20 cellular contexts compared by ENCODE assay signal in genomic region chr17:63824362-63824761, GRCh38. TPM values are rescaled to one million over a fixed set of nuclear protein-coding genes. Genes with fewer than 3 reads are reported as not detected.
A peak's percentile ranks its signal among the peaks of the same experiment; 100 is the strongest.
DNase-seq lines count a peak whose midpoint lies in the region; ATAC-seq and TF ChIP-seq lines count a peak whose summit lies in the region.
"Had no signal": no experiment of that assay in that cellular context is flagged by ENCODE, and none has a peak within 500 bp of the region (broad histone marks: within the 10 kb centered on the region; RNA-seq: fewer than 3 reads in every experiment).

No MANE protein-coding gene starts in this region.

- peak overlapping the region; percentile 11 for H3K27ac ChIP-seq in lower lobe of right lung
- H3K27ac ChIP-seq: brain microvascular endothelial cell, PC-9, uterus had no signal

- no peaks in the 10 kb centered on the region for H3K9me3 Mint-ChIP-seq in activated naive CD4-positive, alpha-beta T cell treated with anti-CD3 and anti-CD28 coated beads for 36 hours
- H3K9me3 Mint-ChIP-seq in activated CD4-positive, alpha-beta memory T cell treated with anti-CD3 and anti-CD28 coated beads, Interleukin-2, amount 10 ng/mL, durations not matched to agents 7 days and 5 days: no peaks in the 10 kb centered on the region
- no peaks in the 10 kb centered on the region for H3K9me3 Mint-ChIP-seq in stimulated activated memory B cell treated with anti-CD40 and anti-IgM and Interleukin-4, amounts not matched to agents 10 μg/mL and 1 μg/mL and 100 μg/mL, for 72 hours
- H3K9me3 Mint-ChIP-seq: stimulated activated naive CD8-positive, alpha-beta T cell treated with anti-CD3 and anti-CD28 coated beads, Interleukin-15, amount 100 ng/mL, for 72 hours had no signal

- no peak overlapping the region for H3K4me3 ChIP-seq in lower lobe of right lung
- H3K4me3 ChIP-seq: PC-9, uterus had no signal

- H3K27me3 Mint-ChIP-seq in activated naive CD4-positive, alpha-beta T cell treated with anti-CD3 and anti-CD28 coated beads for 36 hours (ENCODE audit: low read depth): no peaks in the 10 kb centered on the region
- H3K27me3 Mint-ChIP-seq in activated CD4-positive, alpha-beta memory T cell treated with anti-CD3 and anti-CD28 coated beads, Interleukin-2, amount 10 ng/mL, durations not matched to agents 7 days and 5 days: no peaks in the 10 kb centered on the region
- H3K27me3 Mint-ChIP-seq in stimulated activated memory B cell treated with anti-CD40 and anti-IgM and Interleukin-4, amounts not matched to agents 10 μg/mL and 1 μg/mL and 100 μg/mL, for 72 hours: no peaks in the 10 kb centered on the region
- H3K27me3 Mint-ChIP-seq: stimulated activated naive CD8-positive, alpha-beta T cell treated with anti-CD3 and anti-CD28 coated beads, Interleukin-15, amount 100 ng/mL, for 72 hours had no signal

- H3K36me3 ChIP-seq in lower lobe of right lung: peaks cover 71% of the 10 kb centered on the region
- H3K36me3 ChIP-seq: uterus had no signal

- H3K4me3 Mint-ChIP-seq in activated naive CD4-positive, alpha-beta T cell treated with anti-CD3 and anti-CD28 coated beads for 36 hours: no peak overlapping the region
- no peak overlapping the region for H3K4me3 Mint-ChIP-seq in activated CD4-positive, alpha-beta memory T cell treated with anti-CD3 and anti-CD28 coated beads, Interleukin-2, amount 10 ng/mL, durations not matched to agents 7 days and 5 days
- no peak overlapping the region for H3K4me3 Mint-ChIP-seq in stimulated activated memory B cell treated with anti-CD40 and anti-IgM and Interleukin-4, amounts not matched to agents 10 μg/mL and 1 μg/mL and 100 μg/mL, for 72 hours

- H3K9me3 ChIP-seq in lower lobe of right lung: no peaks in the 10 kb centered on the region
- H3K9me3 ChIP-seq: uterus had no signal

- H3K27me3 ChIP-seq in lower lobe of right lung (ENCODE audit: low read depth): no peaks in the 10 kb centered on the region
- H3K27me3 ChIP-seq: brain microvascular endothelial cell, uterus had no signal

- no peak for DNase-seq in activated naive CD4-positive, alpha-beta T cell treated with anti-CD3 and anti-CD28 coated beads for 36 hours
- DNase-seq in activated naive CD4-positive, alpha-beta T cell treated with Interleukin-2 at 50 U/mL for 16 hours: no peak
- no peak for DNase-seq in activated CD4-positive, alpha-beta memory T cell treated with anti-CD3 and anti-CD28 coated beads, Interleukin-2, amount 10 ng/mL, durations not matched to agents 7 days and 5 days
- no peak for DNase-seq in lower lobe of right lung
- no peak for DNase-seq in anterior cingulate cortex (lab: John Stamatoyannopoulos, UW)
- DNase-seq in NOMO-1 treated with DMSO at 0.1 percent for 48 hours (lab: John Stamatoyannopoulos, UW; ENCODE audit: unreplicated experiment): no peak
- DNase-seq in ureter (ENCODE audit: low spot score): no peak
- DNase-seq: activated effector memory CD4-positive, alpha-beta T cell treated with Interleukin-2 at 50 U/mL for 16 hours; brain microvascular endothelial cell; Kasumi-1; left ventricle myocardium superior; NCI-H82; PC-9; stimulated activated naive CD8-positive, alpha-beta T cell treated with anti-CD3 and anti-CD28 coated beads, Interleukin-15, amount 100 ng/mL, for 72 hours; uterus had no signal

- peak overlapping the region; percentile 71 for H3K27ac Mint-ChIP-seq in activated naive CD4-positive, alpha-beta T cell treated with anti-CD3 and anti-CD28 coated beads for 36 hours
- H3K27ac Mint-ChIP-seq in activated CD4-positive, alpha-beta memory T cell treated with anti-CD3 and anti-CD28 coated beads, Interleukin-2, amount 10 ng/mL, durations not matched to agents 7 days and 5 days: peak overlapping the region; percentile 8
- H3K27ac Mint-ChIP-seq in stimulated activated memory B cell treated with anti-CD40 and anti-IgM and Interleukin-4, amounts not matched to agents 10 μg/mL and 1 μg/mL and 100 μg/mL, for 72 hours: peak overlapping the region; percentile 41

- peaks cover 60% of the 10 kb centered on the region for H3K4me1 Mint-ChIP-seq in activated naive CD4-positive, alpha-beta T cell treated with anti-CD3 and anti-CD28 coated beads for 36 hours (ENCODE audit: low read depth)
- peaks cover 65% of the 10 kb centered on the region for H3K4me1 Mint-ChIP-seq in activated CD4-positive, alpha-beta memory T cell treated with anti-CD3 and anti-CD28 coated beads, Interleukin-2, amount 10 ng/mL, durations not matched to agents 7 days and 5 days
- peaks cover 65% of the 10 kb centered on the region for H3K4me1 Mint-ChIP-seq in stimulated activated memory B cell treated with anti-CD40 and anti-IgM and Interleukin-4, amounts not matched to agents 10 μg/mL and 1 μg/mL and 100 μg/mL, for 72 hours

- intact Hi-C loops in activated naive CD4-positive, alpha-beta T cell treated with anti-CD3 and anti-CD28 coated beads for 36 hours (cut with micrococcal nuclease): no loop called here
- intact Hi-C loops in lower lobe of right lung (cut with DNase I): no loop called here

- CTCF ChIA-PET in activated naive CD4-positive, alpha-beta T cell treated with anti-CD3 and anti-CD28 coated beads for 36 hours (lab: Charles Lee): interaction anchor here (0.7 to 1.3 kb wide), 3 partner anchors 10 to 126 kb away, joined by 3 to 5 read pairs (median 3); no protein-coding TSS in a partner anchor
- CTCF ChIA-PET in activated CD4-positive, alpha-beta memory T cell treated with anti-CD3 and anti-CD28 coated beads, Interleukin-2, amount 10 ng/mL, durations not matched to agents 7 days and 5 days (lab: Charles Lee): interaction anchor here (0.6 to 1.8 kb wide), 3 partner anchors 11 to 48 kb away, joined by 3 to 5 read pairs (median 3); no protein-coding TSS in a partner anchor

- H3K36me3 Mint-ChIP-seq in activated naive CD4-positive, alpha-beta T cell treated with anti-CD3 and anti-CD28 coated beads for 36 hours (ENCODE audit: low read depth): peaks cover 68% of the 10 kb centered on the region
- peaks cover 90% of the 10 kb centered on the region for H3K36me3 Mint-ChIP-seq in activated CD4-positive, alpha-beta memory T cell treated with anti-CD3 and anti-CD28 coated beads, Interleukin-2, amount 10 ng/mL, durations not matched to agents 7 days and 5 days (ENCODE audit: low read depth)
- peaks cover 48% of the 10 kb centered on the region for H3K36me3 Mint-ChIP-seq in stimulated activated memory B cell treated with anti-CD40 and anti-IgM and Interleukin-4, amounts not matched to agents 10 μg/mL and 1 μg/mL and 100 μg/mL, for 72 hours

- no peak for TF ChIP-seq CTCF in lower lobe of right lung (IDR thresholded peaks at IDR 0.05)

- no peak for ATAC-seq in lower lobe of right lung
- ATAC-seq in stimulated activated memory B cell treated with anti-CD40 and anti-IgM and Interleukin-4, amounts not matched to agents 10 μg/mL and 1 μg/mL and 100 μg/mL, for 72 hours: no peak
- ATAC-seq: esophagus mucosa; left ventricle myocardium superior; stimulated activated naive CD8-positive, alpha-beta T cell treated with anti-CD3 and anti-CD28 coated beads, Interleukin-15, amount 100 ng/mL, for 72 hours had no signal

- POLR2A ChIA-PET in activated CD4-positive, alpha-beta memory T cell treated with anti-CD3 and anti-CD28 coated beads, Interleukin-2, amount 10 ng/mL, durations not matched to agents 7 days and 5 days (lab: Charles Lee): interaction anchor here (1.3 to 2.7 kb wide), 5 partner anchors 11 to 123 kb away, joined by 3 to 12 read pairs (median 8); partner anchors contain the start of genes CCDC47, DDX42 and LIMD2

- H3K4me1 ChIP-seq in lower lobe of right lung: peaks cover 28% of the 10 kb centered on the region

RNA-seq across cellular contexts. Expression of gene PSMC5, which starts 2.9 kb away (rescaled TPM):
- 100 to 1,000 TPM; 144 to 154 TPM for total RNA-seq in activated naive CD4-positive, alpha-beta T cell treated with anti-CD3 and anti-CD28 coated beads for 36 hours
- total RNA-seq in activated CD4-positive, alpha-beta memory T cell treated with anti-CD3 and anti-CD28 coated beads, Interleukin-2, amount 10 ng/mL, durations not matched to agents 7 days and 5 days: 100 to 1,000 TPM; 152 to 162 TPM
- total RNA-seq in lower lobe of right lung: 98.6 TPM
- total RNA-seq in ureter: 121 TPM

RNA-seq across cellular contexts. Expression of gene FTSJ3, which starts 3.1 kb away (rescaled TPM):
- 10 to 100 TPM; 25.3 to 26.2 TPM for total RNA-seq in activated naive CD4-positive, alpha-beta T cell treated with anti-CD3 and anti-CD28 coated beads for 36 hours
- total RNA-seq in activated CD4-positive, alpha-beta memory T cell treated with anti-CD3 and anti-CD28 coated beads, Interleukin-2, amount 10 ng/mL, durations not matched to agents 7 days and 5 days: 10 to 100 TPM; 38.9 to 43.8 TPM
- 37.4 TPM for total RNA-seq in lower lobe of right lung
- 56.7 TPM for total RNA-seq in ureter

RNA-seq across cellular contexts. Expression of gene SMARCD2, which starts 18.1 kb away (rescaled TPM):
- total RNA-seq in activated naive CD4-positive, alpha-beta T cell treated with anti-CD3 and anti-CD28 coated beads for 36 hours: 100 to 1,000 TPM in 1 of 2 experiments, 10 to 100 TPM in 1; 98.5 to 107 TPM
- 100 to 1,000 TPM; 150 to 152 TPM for total RNA-seq in activated CD4-positive, alpha-beta memory T cell treated with anti-CD3 and anti-CD28 coated beads, Interleukin-2, amount 10 ng/mL, durations not matched to agents 7 days and 5 days
- total RNA-seq in lower lobe of right lung (80.9 TPM), ureter (90.6 TPM)

RNA-seq across cellular contexts. Expression of gene CSH2, which starts 49.1 kb away (rescaled TPM):
- not detected for total RNA-seq in activated naive CD4-positive, alpha-beta T cell treated with anti-CD3 and anti-CD28 coated beads for 36 hours
- total RNA-seq in activated CD4-positive, alpha-beta memory T cell treated with anti-CD3 and anti-CD28 coated beads, Interleukin-2, amount 10 ng/mL, durations not matched to agents 7 days and 5 days: not detected
- total RNA-seq in lower lobe of right lung (not detected), ureter (not detected)
- total RNA-seq: dermis microvascular lymphatic vessel endothelial cell, esophagus mucosa, glomerular endothelial cell, HT-29, left ventricle myocardium superior, PC-9, uterus had no signal

RNA-seq across cellular contexts. Expression of gene DDX42, which starts 50.4 kb away (rescaled TPM):
- total RNA-seq in activated naive CD4-positive, alpha-beta T cell treated with anti-CD3 and anti-CD28 coated beads for 36 hours: 10 to 100 TPM; 91.7 to 92.9 TPM
- total RNA-seq in activated CD4-positive, alpha-beta memory T cell treated with anti-CD3 and anti-CD28 coated beads, Interleukin-2, amount 10 ng/mL, durations not matched to agents 7 days and 5 days: 100 to 1,000 TPM; 113 to 118 TPM
- total RNA-seq in lower lobe of right lung (101 TPM), ureter (185 TPM)

Comparison
In these comparisons a context has a peak if more than half of its experiments do, and no peak if none do; other contexts are left out.
1. H3K27ac Mint-ChIP-seq: peak in every context shown above with its lines; median percentile 71 in activated naive CD4-positive, alpha-beta T cell treated with anti-CD3 and anti-CD28 coated beads for 36 hours; 41 in stimulated activated memory B cell treated with anti-CD40 and anti-IgM and Interleukin-4, amounts not matched to agents 10 μg/mL and 1 μg/mL and 100 μg/mL, for 72 hours; 8 in activated CD4-positive, alpha-beta memory T cell treated with anti-CD3 and anti-CD28 coated beads, Interleukin-2, amount 10 ng/mL, durations not matched to agents 7 days and 5 days.